In genomic region chr16:47511882-47512281, GRCh38 we compare ENCODE assay signal across 1 cellular context.
TF ChIP-seq lines count a peak whose summit lies in the region.

No MANE protein-coding gene starts in this region.

TF ChIP-seq in GM23338, 12 proteins besides CTCF, POLR2A, EP300 and RAD21 (continued from another document):
- TF ChIP-seq ZNF462 (CRISPR knock-in tag; IDR thresholded peaks at IDR 0.05) (no peak), ZNF331 (CRISPR knock-in tag; IDR thresholded peaks at IDR 0.05; ENCODE audit: low read depth) (no peak), ZNF114 (CRISPR knock-in tag; IDR thresholded peaks at IDR 0.05) (no peak), EZH2 (IDR thresholded peaks at IDR 0.05; ENCODE audit: low read depth, unreplicated experiment) (no peak), JUNB (IDR thresholded peaks at IDR 0.05; ENCODE audit: unreplicated experiment) (no peak), STAT1 (IDR thresholded peaks at IDR 0.05; ENCODE audit: unreplicated experiment) (no peak), CREB1 (CRISPR knock-in tag; IDR thresholded peaks at IDR 0.05; ENCODE audit: low read depth) (no peak), EZH2phosphoT487 (IDR thresholded peaks at IDR 0.05; ENCODE audit: unreplicated experiment) (no peak)
